In the genomic region with DNA sequence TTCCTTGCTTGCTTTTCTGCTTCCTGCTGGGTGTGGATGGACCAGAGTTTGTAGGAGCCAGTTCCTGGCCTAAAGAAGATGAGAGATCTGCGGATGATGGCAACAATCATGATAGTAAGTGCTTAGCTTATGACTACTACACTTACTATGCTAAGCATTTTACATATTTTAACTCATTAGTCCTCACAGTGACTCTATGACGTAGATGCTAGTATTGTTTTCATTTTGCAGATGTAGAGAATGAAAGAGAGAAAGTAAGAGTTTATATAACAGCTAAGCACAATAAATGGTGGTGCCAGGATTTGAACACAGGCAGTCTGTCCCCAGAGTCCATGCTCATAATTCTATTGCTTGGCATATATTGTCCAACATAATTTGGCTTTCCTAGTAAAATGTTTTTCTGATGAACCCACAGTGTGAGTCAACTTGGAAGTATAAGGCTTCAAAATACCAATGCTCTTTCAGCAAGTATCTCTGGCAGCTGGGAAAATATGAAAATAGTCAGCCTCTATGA, we compare ENCODE assay signal across 22 cellular contexts.
A peak's percentile ranks its signal among the peaks of the same experiment; 100 is the strongest.
DNase-seq lines count a peak whose midpoint lies in the region; ATAC-seq and TF ChIP-seq lines count a peak whose summit lies in the region.
"Had no signal": no experiment of that assay in that cellular context is flagged by ENCODE, and none has a peak within 500 bp of the region (broad histone marks: within the 10 kb centered on the region; RNA-seq: fewer than 3 reads in every experiment).

No MANE protein-coding gene starts in this region.

- no peak overlapping the region for H3K4me2 ChIP-seq in mesenchymal stem cell (ENCODE audit: low read length, poor library complexity, severe bottlenecking)
- H3K4me2 ChIP-seq: neural progenitor cell had no signal

- WGBS in mesenchymal stem cell: no CpG with 5 or more reads among the region's 2 CpGs

- no peak overlapping the region for H4K91ac ChIP-seq in mesenchymal stem cell (ENCODE audit: low read length)

- no peak overlapping the region for H3K4me3 Mint-ChIP-seq in chondrocyte (ENCODE audit: unreplicated experiment)
- H3K4me3 Mint-ChIP-seq in naive thymus-derived CD8-positive, alpha-beta T cell: no peak overlapping the region
- H3K4me3 Mint-ChIP-seq: activated CD4-positive, alpha-beta T cell treated with anti-CD3 and anti-CD28 coated beads for 36 hours; activated T-cell treated with anti-CD3 and anti-CD28 coated beads, Interleukin-2, amount 50 U/mL, for 4 hours; IgD-negative memory B cell; neural progenitor cell had no signal

- H3K27me3 Mint-ChIP-seq in chondrocyte (ENCODE audit: low read depth): no peaks in the 10 kb centered on the region
- H3K27me3 Mint-ChIP-seq in naive thymus-derived CD8-positive, alpha-beta T cell: peaks cover 0 to 11% (median 0%) of the 10 kb centered on the region in 5 donors
- H3K27me3 Mint-ChIP-seq: activated CD4-positive, alpha-beta T cell treated with anti-CD3 and anti-CD28 coated beads for 36 hours; IgD-negative memory B cell had no signal

- H3K36me3 ChIP-seq in brain microvascular endothelial cell (replicated peaks) (no peaks in the 10 kb centered on the region), mesenchymal stem cell (ENCODE audit: control insufficient read depth in 1 of 2, insufficient read depth in 2 of 2, low read depth in 1 of 2, low read length in 2 of 2) (no peaks in the 10 kb centered on the region), upper lobe of right lung (no peaks in the 10 kb centered on the region), H7 (replicated peaks; ENCODE audit: control insufficient read depth, insufficient read depth, low read length) (no peaks in the 10 kb centered on the region)
- H3K36me3 ChIP-seq: adrenal gland, BE2C, gastrocnemius medialis, neural progenitor cell, thoracic aorta had no signal

- no peak overlapping the region for H2AK5ac ChIP-seq in mesenchymal stem cell (ENCODE audit: low read length, severe bottlenecking)

- H3K4me3 ChIP-seq in brain microvascular endothelial cell (ENCODE audit: low read depth, low read length) (no peak overlapping the region), mesenchymal stem cell (ENCODE audit: insufficient read depth in 1 of 2, low read depth in 1 of 2, low read length in 2 of 2) (no peak overlapping the region), upper lobe of right lung (no peak overlapping the region), H7 (ENCODE audit: insufficient read depth, low read depth, low read length) (no peak overlapping the region)
- H3K4me3 ChIP-seq: adrenal gland, gastrocnemius medialis, neural progenitor cell, thoracic aorta had no signal

- H3K4me1 Mint-ChIP-seq in chondrocyte (ENCODE audit: low read depth): peaks cover 16% of the 10 kb centered on the region
- H3K4me1 Mint-ChIP-seq in naive thymus-derived CD8-positive, alpha-beta T cell: no peaks in the 10 kb centered on the region
- H3K4me1 Mint-ChIP-seq: activated CD4-positive, alpha-beta T cell treated with anti-CD3 and anti-CD28 coated beads for 36 hours; IgD-negative memory B cell; neural progenitor cell had no signal

- H3K27ac ChIP-seq in brain microvascular endothelial cell (peak overlapping the region; percentile 37), mesenchymal stem cell (ENCODE audit: low read length, poor library complexity, severe bottlenecking) (no peak overlapping the region), upper lobe of right lung (no peak overlapping the region)
- H3K27ac ChIP-seq: adrenal gland, gastrocnemius medialis, neural progenitor cell, thoracic aorta had no signal

- TF ChIP-seq CTCF in brain microvascular endothelial cell (IDR thresholded peaks at IDR 0.05; ENCODE audit: low read depth, low read length, missing control alignments): no peak
- no peak for TF ChIP-seq CTCF in chondrocyte (IDR thresholded peaks at IDR 0.05)
- TF ChIP-seq CTCF in upper lobe of right lung (IDR thresholded peaks at IDR 0.05): no peak

- H2BK120ac ChIP-seq in mesenchymal stem cell (ENCODE audit: low read depth, low read length): no peak overlapping the region

- POLR2A ChIA-PET in naive thymus-derived CD8-positive, alpha-beta T cell (lab: Charles Lee): no interaction called here

- ATAC-seq in upper lobe of right lung: no peak
- no peak for ATAC-seq in naive thymus-derived CD8-positive, alpha-beta T cell
- ATAC-seq: activated CD4-positive, alpha-beta T cell treated with anti-CD3 and anti-CD28 coated beads for 36 hours; activated T-cell treated with anti-CD3 and anti-CD28 coated beads, Interleukin-2, amount 50 U/mL, for 4 hours; gastrocnemius medialis had no signal

- H3K9me3 Mint-ChIP-seq in chondrocyte (ENCODE audit: low read depth): peaks cover 4% of the 10 kb centered on the region
- H3K9me3 Mint-ChIP-seq in naive thymus-derived CD8-positive, alpha-beta T cell: peaks cover 0 to 3% (median 0%) of the 10 kb centered on the region in 9 donors
- H3K9me3 Mint-ChIP-seq: activated T-cell treated with anti-CD3 and anti-CD28 coated beads, Interleukin-2, amount 50 U/mL, for 4 hours; neural progenitor cell had no signal

- H2BK5ac ChIP-seq in mesenchymal stem cell (ENCODE audit: low read depth, low read length, poor library complexity, severe bottlenecking): no peak overlapping the region

- H3K23ac ChIP-seq in mesenchymal stem cell (ENCODE audit: low read length in 2 of 2): no peak overlapping the region

- no peaks in the 10 kb centered on the region for H3K79me1 ChIP-seq in mesenchymal stem cell (replicated peaks; ENCODE audit: low read length, poor library complexity, severe bottlenecking)

- H4K8ac ChIP-seq in mesenchymal stem cell (ENCODE audit: low read length): no peak overlapping the region

- no peaks in the 10 kb centered on the region for H3K4me1 ChIP-seq in mesenchymal stem cell (ENCODE audit: control insufficient read depth, insufficient read depth, low read depth, low read length)
- peaks cover 11% of the 10 kb centered on the region for H3K4me1 ChIP-seq in upper lobe of right lung
- H3K4me1 ChIP-seq: adrenal gland, BE2C, gastrocnemius medialis, neural progenitor cell had no signal

- DNase-seq in AG08396 (ENCODE audit: low spot score) (peak; percentile 33), HS-27A (ENCODE audit: low read depth) (peak; percentile 69), brain microvascular endothelial cell (peak; percentile 38), mesenchymal stem cell (peak; percentile 41), chondrocyte (ENCODE audit: low spot score) (no peak), upper lobe of right lung (no peak), H7 (no peak)
- DNase-seq in naive thymus-derived CD8-positive, alpha-beta T cell: no peak
- DNase-seq: activated CD4-positive, alpha-beta T cell treated with anti-CD3 and anti-CD28 coated beads for 36 hours; activated T-cell treated with anti-CD3 and anti-CD28 coated beads, Interleukin-2, amount 50 U/mL, for 4 hours; adrenal gland; BE2C; DMS 273 treated with DMSO at 0.1 percent for 48 hours; gastrocnemius medialis; mammary epithelial cell; NCI-H1092; NCI-H2171; retina; SIG-M5 had no signal

- no peak overlapping the region for H3K18ac ChIP-seq in mesenchymal stem cell (ENCODE audit: low read depth in 1 of 2, low read length in 2 of 2)

- H3K27ac Mint-ChIP-seq in chondrocyte (ENCODE audit: unreplicated experiment): no peak overlapping the region
- H3K27ac Mint-ChIP-seq in naive thymus-derived CD8-positive, alpha-beta T cell: no peak overlapping the region
- H3K27ac Mint-ChIP-seq: activated CD4-positive, alpha-beta T cell treated with anti-CD3 and anti-CD28 coated beads for 36 hours; IgD-negative memory B cell; neural progenitor cell had no signal

- H3K36me3 Mint-ChIP-seq in chondrocyte (ENCODE audit: low read depth): peaks cover 1% of the 10 kb centered on the region
- H3K36me3 Mint-ChIP-seq in naive thymus-derived CD8-positive, alpha-beta T cell: peaks cover 0 to 2% (median 0%) of the 10 kb centered on the region in 3 donors
- H3K36me3 Mint-ChIP-seq: neural progenitor cell had no signal

- no peak overlapping the region for H2BK12ac ChIP-seq in mesenchymal stem cell (ENCODE audit: low read length in 2 of 2)

- H3K4ac ChIP-seq in mesenchymal stem cell (ENCODE audit: low read depth in 1 of 2, low read length in 2 of 2): peak overlapping the region in 1 of 2 experiments; percentile 7

- H3K14ac ChIP-seq in mesenchymal stem cell (ENCODE audit: low read length in 2 of 2): no peak overlapping the region

- peak overlapping the region; percentile 51 for H3K9ac ChIP-seq in mesenchymal stem cell (ENCODE audit: low read length)
- H3K9ac ChIP-seq: neural progenitor cell had no signal

- intact Hi-C loops in upper lobe of right lung (cut with DNase I): no loop called here

- H3K9me3 ChIP-seq in mesenchymal stem cell (ENCODE audit: control insufficient read depth, low read length) (no peaks in the 10 kb centered on the region), upper lobe of right lung (no peaks in the 10 kb centered on the region)
- H3K9me3 ChIP-seq: adrenal gland, BE2C, gastrocnemius medialis, thoracic aorta had no signal

- H2AFZ ChIP-seq in mesenchymal stem cell (ENCODE audit: low read depth, low read length): no peak overlapping the region
- H2AFZ ChIP-seq: neural progenitor cell had no signal

- H2BK15ac ChIP-seq in mesenchymal stem cell (ENCODE audit: low read depth, poor library complexity, severe bottlenecking): no peak overlapping the region

- in situ Hi-C loops in brain microvascular endothelial cell (cut with HindIII; ENCODE audit: low pct_ligation_motif_present, low sequenced_read_pairs): no loop called here

- H3K27me3 ChIP-seq in brain microvascular endothelial cell (replicated peaks) (no peaks in the 10 kb centered on the region), mesenchymal stem cell (ENCODE audit: control insufficient read depth in 1 of 2, insufficient read depth in 1 of 2, low read length in 2 of 2) (no peaks in the 10 kb centered on the region), upper lobe of right lung (no peaks in the 10 kb centered on the region), H7 (ENCODE audit: control insufficient read depth, insufficient read depth, low read length) (no peaks in the 10 kb centered on the region)
- H3K27me3 ChIP-seq: adrenal gland, BE2C, gastrocnemius medialis, neural progenitor cell had no signal

Comparison
In these comparisons a context has a peak if more than half of its experiments do, and no peak if none do; other contexts are left out.
1. DNase-seq: peak in AG08396 (single experiment), HS-27A (single experiment), brain microvascular endothelial cell (single experiment) and mesenchymal stem cell (single experiment); none in chondrocyte (single experiment), upper lobe of right lung (single experiment), H7 (single experiment) and naive thymus-derived CD8-positive, alpha-beta T cell (0 of 10).